In the genomic region with DNA sequence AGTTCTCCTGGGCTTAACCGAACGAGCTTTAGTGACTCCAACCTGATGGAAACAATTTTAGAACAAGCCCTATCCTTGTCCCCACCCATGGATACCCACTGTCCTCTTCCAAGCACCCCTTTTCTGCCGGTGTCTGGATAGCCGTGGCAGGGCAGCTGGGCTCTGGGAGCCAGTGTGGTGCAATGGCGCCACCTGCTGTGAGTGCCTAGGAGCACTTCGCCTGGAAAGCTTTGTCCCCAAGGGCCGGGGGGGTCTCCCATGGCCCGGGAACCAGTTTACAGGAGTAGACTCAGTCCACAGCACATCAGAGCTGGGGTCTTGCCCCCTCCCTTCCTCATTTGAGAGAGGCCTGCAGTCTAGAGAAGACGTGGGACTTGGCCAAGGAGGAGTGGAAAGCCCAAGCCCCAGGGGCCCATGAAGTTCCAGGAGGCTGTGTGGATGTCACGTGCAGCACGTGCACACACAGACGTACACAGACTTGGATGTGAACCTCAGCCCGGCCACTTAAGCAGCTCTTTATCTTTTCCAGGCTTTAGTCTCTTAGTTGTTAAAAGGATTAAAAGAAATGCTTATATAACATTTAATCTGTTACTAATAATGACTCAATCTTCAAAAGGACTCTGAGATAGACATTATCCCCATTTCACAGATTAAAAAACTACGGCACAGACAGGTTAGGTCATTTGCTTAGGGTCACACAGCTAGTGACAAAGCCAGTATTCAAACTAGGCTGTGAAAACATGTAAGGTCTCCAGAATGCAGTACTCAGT, we compare ENCODE assay signal across 7 cellular contexts. TPM values are rescaled to one million over a fixed set of nuclear protein-coding genes. Genes with fewer than 3 reads are reported as not detected.
A peak's percentile ranks its signal among the peaks of the same experiment; 100 is the strongest.
DNase-seq lines count a peak whose midpoint lies in the region; ATAC-seq and TF ChIP-seq lines count a peak whose summit lies in the region.

No MANE protein-coding gene starts in this region.

- H3K4me3 ChIP-seq in GM06990 (replicated peaks; ENCODE audit: low read depth, low read length) = no peak overlapping the region
- no peak overlapping the region for H3K4me3 ChIP-seq in right lobe of liver

- ATAC-seq in right lobe of liver = peak; percentile 40 to 71 (median 66)
- no peak for ATAC-seq in GM21576 (IDR thresholded peaks at IDR 0.05; ENCODE audit: unreplicated experiment)

- H3K4me1 ChIP-seq in right lobe of liver = peaks cover 0 to 5% (median 2%) of the 10 kb centered on the region in 4 donors

- no peak for DNase-seq in GM06990 (ENCODE audit: extremely low read depth, insufficient read length)
- DNase-seq in NCI-H128 (lab: John Stamatoyannopoulos, UW; ENCODE audit: unreplicated experiment) = peak; percentile 44
- DNase-seq in activated CD4-positive, alpha-beta T cell treated with anti-CD3 and anti-CD28 coated beads for 1 hour = peak; percentile 21
- DNase-seq in dermis microvascular lymphatic vessel endothelial cell (ENCODE audit: low read depth in 2 of 2) = peak; percentile 12 to 57
- peak in 1 of 3 donors; percentile 56 for DNase-seq in right lobe of liver
- DNase-seq in stimulated activated naive CD4-positive, alpha-beta T cell (lab: John Stamatoyannopoulos, UW) = peak in 5 of 6 experiments; percentile 13 to 42 (median 25)

- H3K27me3 ChIP-seq in GM06990 (replicated peaks; ENCODE audit: control insufficient read depth, insufficient read depth, low read length) = no peaks in the 10 kb centered on the region; the same call in 1 of the 2 replicates
- no peaks in the 10 kb centered on the region for H3K27me3 ChIP-seq in right lobe of liver

- WGBS in right lobe of liver (ENCODE audit: insufficient coverage, low coverage, low lambda C conversion rate, missing lambda C conversion rate) = 43% methylated on average over 9 of the region's 14 CpGs

- H3K9me3 ChIP-seq in right lobe of liver = no peaks in the 10 kb centered on the region

- no peak for TF ChIP-seq POLR2A in right lobe of liver (IDR thresholded peaks at IDR 0.05)

- no peak overlapping the region for H3K27ac ChIP-seq in right lobe of liver

- peaks cover 20% of the 10 kb centered on the region for H3K36me3 ChIP-seq in GM06990 (ENCODE audit: control insufficient read depth, insufficient read depth, low read length)
- peaks cover 0 to 5% (median 0%) of the 10 kb centered on the region in 4 donors for H3K36me3 ChIP-seq in right lobe of liver

- peak; percentile 76 for TF ChIP-seq CTCF in GM06990 (IDR thresholded peaks at IDR 0.05; ENCODE audit: insufficient read depth, low read length, poor library complexity, severe bottlenecking)
- peak; percentile 54 to 77 (median 60) for TF ChIP-seq CTCF in right lobe of liver (IDR thresholded peaks at IDR 0.05)

- intact Hi-C loops in right lobe of liver (cut with DNase I) = no loop called here

RNA-seq across cellular contexts. Expression of gene CDH22, which starts 40.9 kb away (rescaled TPM):
- under 0.01 and 0.13 TPM in 2 replicates for total RNA-seq in dermis microvascular lymphatic vessel endothelial cell
- total RNA-seq in right lobe of liver = not detected

RNA-seq across cellular contexts. Expression of gene ELMO2, which starts 57.3 kb away (rescaled TPM):
- total RNA-seq in dermis microvascular lymphatic vessel endothelial cell (16.9 and 29.7 TPM in 2 replicates), right lobe of liver (10 to 100 TPM; 14.9 to 22.9 (median 17.4) TPM)
